Comparison of ENCODE assay signal across 16 cellular contexts in genomic region chr20:3073251-3073643, GRCh38. TPM values are rescaled to one million over a fixed set of nuclear protein-coding genes. Genes with fewer than 3 reads are reported as not detected.
DNase-seq lines count a peak whose midpoint lies in the region; ATAC-seq and TF ChIP-seq lines count a peak whose summit lies in the region.
"Not testable (repeated sequence)": the region's sequence is repeated elsewhere in the genome, so short reads cannot be mapped to it uniquely, and the experiment has no call there.
"Had no signal": no experiment of that assay in that cellular context is flagged by ENCODE, and none has a peak within 500 bp of the region (broad histone marks: within the 10 kb centered on the region; RNA-seq: fewer than 3 reads in every experiment).

No MANE protein-coding gene starts in this region.

- not testable (repeated sequence) for H3K9me3 Mint-ChIP-seq in CD4-positive, CD25-positive, alpha-beta regulatory T cell; GM23338; T-helper 1 cell treated with Interleukin-12 subunit alpha and Interleukin-12 subunit beta and Interleukin-4 antibody, amounts not matched to agents 30 μg/mL and 1 μg/mL, for 36 hours; activated T-helper 17 cell treated with anti-CD3 and anti-CD28 coated beads, Interleukin-2, amount 50 U/mL, for 72 hours; central memory CD8-positive, alpha-beta T cell; naive thymus-derived CD8-positive, alpha-beta T cell

- H3K27me3 ChIP-seq in CD4-positive, CD25-positive, alpha-beta regulatory T cell (ENCODE audit: control insufficient read depth, insufficient read depth, low read length) = not testable (repeated sequence)
- H3K27me3 ChIP-seq in GM23338 (ENCODE audit: insufficient read depth) = peaks cover 42% of the 10 kb centered on the region

- H4K20me1 ChIP-seq in GM23338 (replicated peaks; ENCODE audit: insufficient read depth) = not testable (repeated sequence)

- peak overlapping the region; percentile 97; the same call in 1 of the 2 replicates for H2AFZ ChIP-seq in GM23338

- peaks cover 19% of the 10 kb centered on the region for H3K4me1 ChIP-seq in CD4-positive, CD25-positive, alpha-beta regulatory T cell (ENCODE audit: control insufficient read depth, insufficient read depth, low read length, poor library complexity, severe bottlenecking)
- H3K4me1 ChIP-seq in GM23338 (ENCODE audit: insufficient read depth) = not testable (repeated sequence)

- ATAC-seq in CD4-positive, CD25-positive, alpha-beta regulatory T cell (ENCODE audit: low read depth in 2 of 2); GM23338; activated T-helper 17 cell treated with anti-CD3 and anti-CD28 coated beads, Interleukin-2, amount 50 U/mL, for 72 hours (replicated peaks); central memory CD8-positive, alpha-beta T cell (replicated peaks; ENCODE audit: extremely low read depth, poor library complexity, severe bottlenecking); naive thymus-derived CD8-positive, alpha-beta T cell: not testable (repeated sequence)

- H3K36me3 Mint-ChIP-seq in CD4-positive, CD25-positive, alpha-beta regulatory T cell; GM23338 (ENCODE audit: low read depth); activated T-helper 17 cell treated with anti-CD3 and anti-CD28 coated beads, Interleukin-2, amount 50 U/mL, for 72 hours (ENCODE audit: low read depth); central memory CD8-positive, alpha-beta T cell (ENCODE audit: insufficient read depth); naive thymus-derived CD8-positive, alpha-beta T cell: not testable (repeated sequence)
- H3K36me3 Mint-ChIP-seq in T-helper 1 cell treated with Interleukin-12 subunit alpha and Interleukin-12 subunit beta and Interleukin-4 antibody, amounts not matched to agents 30 μg/mL and 1 μg/mL, for 36 hours (ENCODE audit: low read depth) = peaks cover 15% of the 10 kb centered on the region

- peak overlapping the region; percentile 52 to 93 (median 68) for H3K4me3 Mint-ChIP-seq in CD4-positive, CD25-positive, alpha-beta regulatory T cell
- peak overlapping the region; percentile 8; the same call in 1 of the 3 replicates for H3K4me3 Mint-ChIP-seq in GM23338
- peak overlapping the region; percentile 44 for H3K4me3 Mint-ChIP-seq in T-helper 1 cell treated with Interleukin-12 subunit alpha and Interleukin-12 subunit beta and Interleukin-4 antibody, amounts not matched to agents 30 μg/mL and 1 μg/mL, for 36 hours
- H3K4me3 Mint-ChIP-seq in activated T-helper 17 cell treated with anti-CD3 and anti-CD28 coated beads, Interleukin-2, amount 50 U/mL, for 72 hours = peak overlapping the region; percentile 67
- H3K4me3 Mint-ChIP-seq in central memory CD8-positive, alpha-beta T cell = peak overlapping the region; percentile 70
- peak overlapping the region in 7 of 10 donors; percentile 30 to 88 (median 55) for H3K4me3 Mint-ChIP-seq in naive thymus-derived CD8-positive, alpha-beta T cell

- not testable (repeated sequence) for DNase-seq in CD4-positive, CD25-positive, alpha-beta regulatory T cell; GM23338 (ENCODE audit: low spot score); central memory CD8-positive, alpha-beta T cell (ENCODE audit: low spot score in 2 of 2); naive thymus-derived CD8-positive, alpha-beta T cell
- peak; percentile 44 for DNase-seq in activated CD4-positive, alpha-beta T cell treated with anti-CD3 and anti-CD28 coated beads for 48 hours

- H3K27ac Mint-ChIP-seq in CD4-positive, CD25-positive, alpha-beta regulatory T cell = peak overlapping the region in 2 of 3 donors; percentile 20 to 79
- H3K27ac Mint-ChIP-seq in GM23338; T-helper 1 cell treated with Interleukin-12 subunit alpha and Interleukin-12 subunit beta and Interleukin-4 antibody, amounts not matched to agents 30 μg/mL and 1 μg/mL, for 36 hours; activated T-helper 17 cell treated with anti-CD3 and anti-CD28 coated beads, Interleukin-2, amount 50 U/mL, for 72 hours; central memory CD8-positive, alpha-beta T cell (ENCODE audit: low read depth): not testable (repeated sequence)
- H3K27ac Mint-ChIP-seq in naive thymus-derived CD8-positive, alpha-beta T cell = peak overlapping the region in 5 of 10 donors; percentile 66 to 95 (median 86)

- not testable (repeated sequence) for H3K27ac ChIP-seq in CD4-positive, CD25-positive, alpha-beta regulatory T cell (ENCODE audit: insufficient read depth, low read length, poor library complexity, severe bottlenecking); GM23338 (ENCODE audit: low read depth)

- POLR2A ChIA-PET in naive thymus-derived CD8-positive, alpha-beta T cell (lab: Charles Lee) = interaction anchor here (0.5 to 5.6 kb wide), 7 partner anchors 13 to 255 kb away, joined by 3 to 63 read pairs (median 3); partner anchors contain the start of gene ITPA

- H3K4me2 ChIP-seq in GM23338 = peak overlapping the region; percentile 79; the same call in 1 of the 2 replicates

- H3K9me2 ChIP-seq in GM23338 (ENCODE audit: insufficient read depth) = not testable (repeated sequence)

- peaks cover 28% of the 10 kb centered on the region for H3K27me3 Mint-ChIP-seq in CD4-positive, CD25-positive, alpha-beta regulatory T cell
- H3K27me3 Mint-ChIP-seq in GM23338 (ENCODE audit: insufficient read depth, low read depth, poor library complexity) = peaks cover 38% of the 10 kb centered on the region
- H3K27me3 Mint-ChIP-seq in T-helper 1 cell treated with Interleukin-12 subunit alpha and Interleukin-12 subunit beta and Interleukin-4 antibody, amounts not matched to agents 30 μg/mL and 1 μg/mL, for 36 hours (ENCODE audit: low read depth) = peaks cover 10% of the 10 kb centered on the region
- H3K27me3 Mint-ChIP-seq in activated T-helper 17 cell treated with anti-CD3 and anti-CD28 coated beads, Interleukin-2, amount 50 U/mL, for 72 hours; central memory CD8-positive, alpha-beta T cell; naive thymus-derived CD8-positive, alpha-beta T cell: not testable (repeated sequence)

- H3K79me2 ChIP-seq in GM23338 (replicated peaks; ENCODE audit: insufficient read depth) = not testable (repeated sequence)

- H3K4me1 Mint-ChIP-seq in CD4-positive, CD25-positive, alpha-beta regulatory T cell = peaks cover 5 to 45% (median 14%) of the 10 kb centered on the region in 4 donors
- H3K4me1 Mint-ChIP-seq in GM23338 = peaks cover 23% of the 10 kb centered on the region
- peaks cover 43% of the 10 kb centered on the region for H3K4me1 Mint-ChIP-seq in T-helper 1 cell treated with Interleukin-12 subunit alpha and Interleukin-12 subunit beta and Interleukin-4 antibody, amounts not matched to agents 30 μg/mL and 1 μg/mL, for 36 hours (ENCODE audit: low read depth)
- peaks cover 10% of the 10 kb centered on the region for H3K4me1 Mint-ChIP-seq in activated T-helper 17 cell treated with anti-CD3 and anti-CD28 coated beads, Interleukin-2, amount 50 U/mL, for 72 hours
- peaks cover 14% of the 10 kb centered on the region for H3K4me1 Mint-ChIP-seq in central memory CD8-positive, alpha-beta T cell
- peaks cover 19 to 35% (median 29%) of the 10 kb centered on the region in 4 donors for H3K4me1 Mint-ChIP-seq in naive thymus-derived CD8-positive, alpha-beta T cell

- not testable (repeated sequence) for H3K4me3 ChIP-seq in CD4-positive, CD25-positive, alpha-beta regulatory T cell (ENCODE audit: low read depth, low read length); GM23338

- H3F3A ChIP-seq in GM23338 (replicated peaks; ENCODE audit: low read depth) = not testable (repeated sequence)

- not testable (repeated sequence) for TF ChIP-seq CTCF in GM23338 (conservative IDR thresholded peaks at IDR 0.05; ENCODE audit: low read depth in 2 of 2)

- not testable (repeated sequence) for H3K36me3 ChIP-seq in CD4-positive, CD25-positive, alpha-beta regulatory T cell (ENCODE audit: control insufficient read depth, insufficient read depth, low read length); GM23338 (ENCODE audit: insufficient read depth)

- not testable (repeated sequence) for H3K9me3 ChIP-seq in CD4-positive, CD25-positive, alpha-beta regulatory T cell (ENCODE audit: control insufficient read depth in 2 of 2, low read length in 2 of 2)

RNA-seq across cellular contexts. Expression of gene OXT, which starts 1.8 kb away (rescaled TPM):
- total RNA-seq in CD4-positive, CD25-positive, alpha-beta regulatory T cell = not detected
- under 1 TPM in 3 of 4 donors, not detected in 1; 0.50 to 0.83 (median 0.61) TPM for polyA plus RNA-seq in CD4-positive, CD25-positive, alpha-beta regulatory T cell
- total RNA-seq in GM23338 (2014; rRNA removed; shearing (Covaris generic)) = not detected in 2 replicates
- 1.5 and 3.5 TPM in 2 replicates for polyA plus RNA-seq in GM23338 (2016; fragmentation: Nextera tagmentation; extraction: Ambion mirVana)
- total RNA-seq in activated T-helper 17 cell treated with anti-CD3 and anti-CD28 coated beads, Interleukin-2, amount 50 U/mL, for 72 hours = not detected
- 1 to 10 TPM; 2.2 to 2.6 TPM for total RNA-seq in naive thymus-derived CD8-positive, alpha-beta T cell
- 1 to 10 TPM in 1 of 3 donors, under 1 TPM in 2; 0.53 to 2.2 (median 0.91) TPM for polyA plus RNA-seq in naive thymus-derived CD8-positive, alpha-beta T cell
- total RNA-seq: Calu3, HFFc6, HT1080, LHCN-M2, PC-3, RPMI7951, SJCRH30 had no signal
- polyA plus RNA-seq: BJ had no signal

RNA-seq across cellular contexts. Expression of gene AVP, which starts 11.3 kb away (rescaled TPM):
- 1.4 TPM for total RNA-seq in CD4-positive, CD25-positive, alpha-beta regulatory T cell
- not detected for polyA plus RNA-seq in CD4-positive, CD25-positive, alpha-beta regulatory T cell
- not detected in 2 replicates for total RNA-seq in GM23338 (2014; rRNA removed; shearing (Covaris generic))
- polyA plus RNA-seq in GM23338 (2016; fragmentation: Nextera tagmentation; extraction: Ambion mirVana) = 0.60 and 1.4 TPM in 2 replicates
- total RNA-seq in activated T-helper 17 cell treated with anti-CD3 and anti-CD28 coated beads, Interleukin-2, amount 50 U/mL, for 72 hours = not detected
- total RNA-seq in naive thymus-derived CD8-positive, alpha-beta T cell = not detected
- not detected for polyA plus RNA-seq in naive thymus-derived CD8-positive, alpha-beta T cell
- total RNA-seq: Calu3, HFFc6, HT1080, LHCN-M2, PC-3, RPMI7951, SJCRH30 had no signal
- polyA plus RNA-seq: BJ had no signal

RNA-seq across cellular contexts. Expression of gene MRPS26, which starts 27.4 kb away (rescaled TPM):
- 17.6 TPM for total RNA-seq in CD4-positive, CD25-positive, alpha-beta regulatory T cell
- 10 to 100 TPM; 69.6 to 78.8 (median 72.7) TPM for polyA plus RNA-seq in CD4-positive, CD25-positive, alpha-beta regulatory T cell
- total RNA-seq in GM23338 (2014; rRNA removed; shearing (Covaris generic)) = 103 and 105 TPM in 2 replicates
- polyA plus RNA-seq in GM23338 (2016; fragmentation: Nextera tagmentation; extraction: Ambion mirVana) = 154 and 158 TPM in 2 replicates
- 10 to 100 TPM; 52.9 to 66.4 TPM for total RNA-seq in activated T-helper 17 cell treated with anti-CD3 and anti-CD28 coated beads, Interleukin-2, amount 50 U/mL, for 72 hours
- 10 to 100 TPM; 27.6 to 28.4 TPM for total RNA-seq in naive thymus-derived CD8-positive, alpha-beta T cell
- 10 to 100 TPM; 59.2 to 81.8 (median 75.6) TPM for polyA plus RNA-seq in naive thymus-derived CD8-positive, alpha-beta T cell

RNA-seq across cellular contexts. Expression of gene GNRH2, which starts 29.8 kb away (rescaled TPM):
- total RNA-seq in CD4-positive, CD25-positive, alpha-beta regulatory T cell = 1.9 TPM
- polyA plus RNA-seq in CD4-positive, CD25-positive, alpha-beta regulatory T cell = not detected
- total RNA-seq in GM23338 (2014; rRNA removed; shearing (Covaris generic)) = not detected in 2 replicates
- polyA plus RNA-seq in GM23338 (2016; fragmentation: Nextera tagmentation; extraction: Ambion mirVana) = not detected in 2 replicates
- total RNA-seq in activated T-helper 17 cell treated with anti-CD3 and anti-CD28 coated beads, Interleukin-2, amount 50 U/mL, for 72 hours = 10 to 100 TPM in 1 of 2 donors, under 1 TPM in 1; 0.61 to 13.7 TPM
- total RNA-seq in naive thymus-derived CD8-positive, alpha-beta T cell = 1 to 10 TPM; 1.5 to 1.9 TPM
- not detected for polyA plus RNA-seq in naive thymus-derived CD8-positive, alpha-beta T cell
- total RNA-seq: HT1080, LHCN-M2, PC-3, Right ventricle myocardium inferior, RPMI7951 had no signal
- polyA plus RNA-seq: BJ had no signal

Comparison
In these comparisons a context has a peak if more than half of its experiments do, and no peak if none do; other contexts are left out.
1. H3K4me3 Mint-ChIP-seq: peak in every context shown above with its lines; median percentile 70 in central memory CD8-positive, alpha-beta T cell; 68 in CD4-positive, CD25-positive, alpha-beta regulatory T cell; 67 in activated T-helper 17 cell treated with anti-CD3 and anti-CD28 coated beads, Interleukin-2, amount 50 U/mL, for 72 hours; 55 in naive thymus-derived CD8-positive, alpha-beta T cell; 44 in T-helper 1 cell treated with Interleukin-12 subunit alpha and Interleukin-12 subunit beta and Interleukin-4 antibody, amounts not matched to agents 30 μg/mL and 1 μg/mL, for 36 hours; 8 in GM23338.